ENCODE assay signal across 18 cellular contexts in genomic region chrX:120857240-120857639, GRCh38. TPM values are rescaled to one million over a fixed set of nuclear protein-coding genes. Genes with fewer than 3 reads are reported as not detected.
DNase-seq lines count a peak whose midpoint lies in the region; ATAC-seq, FAIRE-seq and TF ChIP-seq lines count a peak whose summit lies in the region.
"Had no signal": no experiment of that assay in that cellular context is flagged by ENCODE, and none has a peak within 500 bp of the region (broad histone marks: within the 10 kb centered on the region; RNA-seq: fewer than 3 reads in every experiment).

No MANE protein-coding gene starts in this region.

- no peak for TF ChIP-seq EP300 in H1 (IDR thresholded peaks at IDR 0.05; ENCODE audit: borderline replicate concordance in 1 of 2, low read depth in 2 of 2, low read length in 2 of 2)

- no peak overlapping the region for H2BK120ac ChIP-seq in H1 (replicated peaks; ENCODE audit: low read depth, low read length)

- H3K79me2 ChIP-seq in H1 (ENCODE audit: control insufficient read depth in 1 of 2, insufficient read depth in 2 of 2, low read length in 2 of 2): no peaks in the 10 kb centered on the region

- no peak overlapping the region for H3K4me3 ChIP-seq in H1 (ENCODE audit: extremely low read depth in 1 of 4, insufficient read depth in 2 of 4, low read depth in 3 of 4, low read length in 4 of 4)
- H3K4me3 ChIP-seq: suprapubic skin had no signal

- H2BK20ac ChIP-seq in H1 (ENCODE audit: low read length): no peak overlapping the region

- FAIRE-seq in H1 (lab: Jason Lieb, UNC): no peak
- FAIRE-seq in urothelium cell line (lab: Jason Lieb, UNC): no peak
- FAIRE-seq: TTC549 had no signal

- H3K4me2 ChIP-seq in H1 (ENCODE audit: insufficient read depth in 1 of 2, low read depth in 2 of 2, low read length in 2 of 2): no peak overlapping the region

- H3K4me1 ChIP-seq in H1 (replicated peaks in 1 of 4; ENCODE audit: control insufficient read depth in 3 of 4, insufficient read depth in 4 of 4, low read length in 3 of 4): no peaks in the 10 kb centered on the region
- H3K4me1 ChIP-seq: suprapubic skin had no signal

- H3K79me1 ChIP-seq in H1 (ENCODE audit: low read depth, low read length): no peaks in the 10 kb centered on the region

- no peak overlapping the region for H3K56ac ChIP-seq in H1 (replicated peaks; ENCODE audit: insufficient read length, low read depth, low read length)

- no peak overlapping the region for H2BK12ac ChIP-seq in H1 (ENCODE audit: low read depth, low read length)

- peaks cover 2% of the 10 kb centered on the region for H3K4me1 Mint-ChIP-seq in activated CD8-positive, alpha-beta T cell treated with anti-CD3 and anti-CD28 coated beads for 36 hours (ENCODE audit: low read depth)
- peaks cover 4% of the 10 kb centered on the region for H3K4me1 Mint-ChIP-seq in activated CD8-positive, alpha-beta T cell treated with anti-CD3 and anti-CD28 coated beads, Interleukin-2, amount 10 ng/mL, durations not matched to agents 7 days and 5 days (ENCODE audit: low read depth)
- H3K4me1 Mint-ChIP-seq: IgD-negative memory B cell had no signal

- intact Hi-C loops in activated CD8-positive, alpha-beta T cell treated with anti-CD3 and anti-CD28 coated beads for 36 hours (cut with micrococcal nuclease): no loop called here

- no peaks in the 10 kb centered on the region for H4K20me1 ChIP-seq in H1 (replicated peaks in 1 of 2; ENCODE audit: control insufficient read depth in 1 of 2, insufficient read depth in 2 of 2, low read length in 2 of 2)

- H3K9ac ChIP-seq in H1 (replicated peaks in 1 of 4; ENCODE audit: extremely low read depth in 1 of 4, low read depth in 3 of 4, low read length in 3 of 4): no peak overlapping the region

- H3K23ac ChIP-seq in H1 (ENCODE audit: insufficient read length): no peak overlapping the region

- H3K27ac ChIP-seq in H1 (ENCODE audit: low read depth, low read length): no peak overlapping the region
- H3K27ac ChIP-seq: suprapubic skin had no signal

- WGBS in H1 (ENCODE audit: extremely low coverage in 1 of 2, insufficient coverage in 1 of 2, insufficient read length in 1 of 2, insufficient replicate concordance in 2 of 2, low coverage in 1 of 2, low lambda C conversion rate in 2 of 2, missing lambda C conversion rate in 1 of 2), 2 experiments: 56% methylated on average over 2 of the region's 4 CpGs; no CpG with 5 or more reads in 1 of the 2 experiments

- H3K36me3 ChIP-seq in H1 (ENCODE audit: control insufficient read depth in 2 of 4, insufficient read depth in 4 of 4, low read length in 3 of 4): no peaks in the 10 kb centered on the region
- H3K36me3 ChIP-seq: suprapubic skin had no signal

- peak; percentile 19 to 20; a peak in 1 of 4 replicates for TF ChIP-seq RAD21 in H1 (IDR thresholded peaks at IDR 0.05 in 1 of 2, conservative IDR thresholded peaks at IDR 0.05 in 1 of 2; ENCODE audit: low read depth in 2 of 2, low read length in 2 of 2)

- H2AK5ac ChIP-seq in H1 (ENCODE audit: low read depth, low read length): no peak overlapping the region

- no peak overlapping the region for H3K14ac ChIP-seq in H1 (ENCODE audit: insufficient read length)

- ATAC-seq in activated CD8-positive, alpha-beta T cell treated with anti-CD3 and anti-CD28 coated beads for 36 hours: no peak
- ATAC-seq in activated CD8-positive, alpha-beta T cell treated with anti-CD3 and anti-CD28 coated beads, Interleukin-2, amount 10 ng/mL, durations not matched to agents 7 days and 5 days: no peak
- ATAC-seq: activated CD8-positive, alpha-beta memory T cell treated with anti-CD3 and anti-CD28 coated beads, Interleukin-2, amount 10 ng/mL, durations not matched to agents 7 days and 5 days; effector memory CD8-positive, alpha-beta T cell had no signal

- H3K4me3 Mint-ChIP-seq in activated CD8-positive, alpha-beta T cell treated with anti-CD3 and anti-CD28 coated beads for 36 hours: no peak overlapping the region
- H3K4me3 Mint-ChIP-seq in activated CD8-positive, alpha-beta T cell treated with anti-CD3 and anti-CD28 coated beads, Interleukin-2, amount 10 ng/mL, durations not matched to agents 7 days and 5 days: no peak overlapping the region
- H3K4me3 Mint-ChIP-seq: activated CD8-positive, alpha-beta memory T cell treated with anti-CD3 and anti-CD28 coated beads, Interleukin-2, amount 10 ng/mL, durations not matched to agents 7 days and 5 days; effector memory CD8-positive, alpha-beta T cell; IgD-negative memory B cell had no signal

- no peak overlapping the region for H3K18ac ChIP-seq in H1 (ENCODE audit: extremely low read depth, low read length)

- no peaks in the 10 kb centered on the region for H3K27me3 Mint-ChIP-seq in activated CD8-positive, alpha-beta T cell treated with anti-CD3 and anti-CD28 coated beads for 36 hours
- no peaks in the 10 kb centered on the region for H3K27me3 Mint-ChIP-seq in activated CD8-positive, alpha-beta T cell treated with anti-CD3 and anti-CD28 coated beads, Interleukin-2, amount 10 ng/mL, durations not matched to agents 7 days and 5 days (ENCODE audit: low read depth)
- H3K27me3 Mint-ChIP-seq: effector memory CD8-positive, alpha-beta T cell had no signal

- no peak overlapping the region for H3K4ac ChIP-seq in H1 (replicated peaks; ENCODE audit: insufficient read length, low read depth, low read length)

- H3K9me3 Mint-ChIP-seq in activated CD8-positive, alpha-beta T cell treated with anti-CD3 and anti-CD28 coated beads for 36 hours: no peaks in the 10 kb centered on the region
- no peaks in the 10 kb centered on the region for H3K9me3 Mint-ChIP-seq in activated CD8-positive, alpha-beta T cell treated with anti-CD3 and anti-CD28 coated beads, Interleukin-2, amount 10 ng/mL, durations not matched to agents 7 days and 5 days (ENCODE audit: insufficient read depth)
- H3K9me3 Mint-ChIP-seq: effector memory CD8-positive, alpha-beta T cell had no signal

- no peaks in the 10 kb centered on the region for H3K36me3 Mint-ChIP-seq in activated CD8-positive, alpha-beta T cell treated with anti-CD3 and anti-CD28 coated beads for 36 hours (ENCODE audit: low read depth)
- H3K36me3 Mint-ChIP-seq in activated CD8-positive, alpha-beta T cell treated with anti-CD3 and anti-CD28 coated beads, Interleukin-2, amount 10 ng/mL, durations not matched to agents 7 days and 5 days (ENCODE audit: low read depth): no peaks in the 10 kb centered on the region
- H3K36me3 Mint-ChIP-seq: activated CD8-positive, alpha-beta memory T cell treated with anti-CD3 and anti-CD28 coated beads, Interleukin-2, amount 10 ng/mL, durations not matched to agents 7 days and 5 days; IgD-negative memory B cell had no signal

- no peak overlapping the region for H2BK5ac ChIP-seq in H1 (ENCODE audit: low read depth, low read length)

- no peaks in the 10 kb centered on the region for H3K27me3 ChIP-seq in H1 (replicated peaks in 1 of 4; ENCODE audit: control insufficient read depth in 3 of 4, extremely low read depth in 1 of 4, insufficient read depth in 3 of 4, low read length in 3 of 4)
- H3K27me3 ChIP-seq: suprapubic skin had no signal

- TF ChIP-seq CTCF in activated CD8-positive, alpha-beta T cell treated with anti-CD3 and anti-CD28 coated beads for 36 hours (IDR thresholded peaks at IDR 0.05): no peak
- peak; percentile 1 to 14 (median 13); a peak in 3 of 4 replicates for TF ChIP-seq CTCF in H1 (IDR thresholded peaks at IDR 0.05; ENCODE audit: control extremely low read depth in 1 of 3, insufficient read depth in 1 of 3, low read depth in 1 of 3, low read length in 3 of 3)

- CTCF ChIA-PET in activated CD8-positive, alpha-beta T cell treated with anti-CD3 and anti-CD28 coated beads for 36 hours (lab: Charles Lee): interaction anchor here (2.1 kb wide), 1 partner anchor 67 kb away, joined by 5 read pairs; no protein-coding TSS in a partner anchor
- CTCF ChIA-PET in activated CD8-positive, alpha-beta T cell treated with anti-CD3 and anti-CD28 coated beads, Interleukin-2, amount 10 ng/mL, durations not matched to agents 7 days and 5 days (lab: Charles Lee): no interaction called here
- CTCF ChIA-PET in H1 (lab: Charles Lee; ENCODE audit: partially characterized antibody): no interaction called here

- H2AFZ ChIP-seq in H1 (ENCODE audit: low read length): no peak overlapping the region

- H4K8ac ChIP-seq in H1 (ENCODE audit: extremely low read depth, insufficient read depth, low read length): no peak overlapping the region

- no peak overlapping the region for H2BK15ac ChIP-seq in H1 (ENCODE audit: low read length)

- no peak for TF ChIP-seq POLR2A in H1 (IDR thresholded peaks at IDR 0.05; ENCODE audit: control extremely low read depth in 1 of 2, low read depth in 2 of 2, low read length in 2 of 2)

- no peak overlapping the region for H4K5ac ChIP-seq in H1 (ENCODE audit: insufficient read length, low read depth, low read length)

- peak; percentile 6 for DNase-seq in activated CD8-positive, alpha-beta T cell treated with anti-CD3 and anti-CD28 coated beads for 36 hours
- no peak for DNase-seq in activated CD8-positive, alpha-beta T cell treated with anti-CD3 and anti-CD28 coated beads, Interleukin-2, amount 10 ng/mL, durations not matched to agents 7 days and 5 days
- DNase-seq in M059J (ENCODE audit: low read depth): peak; percentile 6
- DNase-seq in H1 (ENCODE audit: low read depth in 1 of 2, low spot score in 2 of 2): peak; percentile 29 to 40
- DNase-seq in NCI-H187 treated with DMSO at 0.1 percent for 48 hours (lab: John Stamatoyannopoulos, UW): no peak
- no peak for DNase-seq in midbrain (lab: John Stamatoyannopoulos, UW)
- DNase-seq in NCI-H1694 (lab: John Stamatoyannopoulos, UW): no peak
- DNase-seq in urothelium cell line (ENCODE audit: low spot score): no peak
- DNase-seq: activated CD8-positive, alpha-beta memory T cell treated with anti-CD3 and anti-CD28 coated beads, Interleukin-2, amount 10 ng/mL, durations not matched to agents 7 days and 5 days; activated naive CD4-positive, alpha-beta T cell; COR-L47; effector memory CD8-positive, alpha-beta T cell; NCI-H1436; stimulated activated CD4-positive, alpha-beta T cell treated with anti-CD3 and anti-CD28 coated beads, Interleukin-12 subunit alpha, Interleukin-12 subunit beta, amount 100 ng/mL, for 4 hours had no signal

- no peaks in the 10 kb centered on the region for H3K23me2 ChIP-seq in H1 (ENCODE audit: low read depth, low read length)

- peaks cover 0 to 11% of the 10 kb centered on the region in 2 experiments; a peak in 2 of 4 replicates for H3K9me3 ChIP-seq in H1 (ENCODE audit: insufficient read depth in 2 of 2, low read depth in 1 of 2, low read length in 1 of 2)
- H3K9me3 ChIP-seq: suprapubic skin had no signal

- no peak overlapping the region for H4K91ac ChIP-seq in H1 (replicated peaks; ENCODE audit: insufficient read length, low read length)

- no peak overlapping the region for H3K27ac Mint-ChIP-seq in activated CD8-positive, alpha-beta T cell treated with anti-CD3 and anti-CD28 coated beads for 36 hours
- H3K27ac Mint-ChIP-seq in activated CD8-positive, alpha-beta T cell treated with anti-CD3 and anti-CD28 coated beads, Interleukin-2, amount 10 ng/mL, durations not matched to agents 7 days and 5 days: no peak overlapping the region
- H3K27ac Mint-ChIP-seq: activated CD8-positive, alpha-beta memory T cell treated with anti-CD3 and anti-CD28 coated beads, Interleukin-2, amount 10 ng/mL, durations not matched to agents 7 days and 5 days; effector memory CD8-positive, alpha-beta T cell; IgD-negative memory B cell had no signal

- POLR2A ChIA-PET in activated CD8-positive, alpha-beta T cell treated with anti-CD3 and anti-CD28 coated beads for 36 hours (lab: Charles Lee): no interaction called here
- POLR2A ChIA-PET in activated CD8-positive, alpha-beta T cell treated with anti-CD3 and anti-CD28 coated beads, Interleukin-2, amount 10 ng/mL, durations not matched to agents 7 days and 5 days (lab: Charles Lee): no interaction called here
- POLR2A ChIA-PET in H1 (lab: Charles Lee; ENCODE audit: partially characterized antibody): no interaction called here

RNA-seq across cellular contexts. Expression of gene CT47B1, which starts 18.4 kb away (rescaled TPM):
- not detected for total RNA-seq in activated CD8-positive, alpha-beta T cell treated with anti-CD3 and anti-CD28 coated beads for 36 hours
- total RNA-seq in activated CD8-positive, alpha-beta T cell treated with anti-CD3 and anti-CD28 coated beads, Interleukin-2, amount 10 ng/mL, durations not matched to agents 7 days and 5 days: not detected
- total RNA-seq in M059J (2014; rRNA removed; shearing (Covaris generic)): not detected in 2 replicates
- not detected in 2 replicates for total RNA-seq in H1 (2021; fragmentation: NEBNext Ultra II Directional; extraction: Animal tissue kit (Norgen Biotek cat#: 25700))
- not detected in 2 replicates for polyA plus RNA-seq in H1 (2011; rRNA removed)
- not detected for polyA plus RNA-seq in H1 (2011; cell fraction: cytosol; rRNA removed)
- polyA plus RNA-seq in H1 (2011; cell fraction: nucleus; rRNA removed): not detected
- not detected in 4 replicates for polyA plus RNA-seq in H1 (2012, experiment 1 of 2)
- not detected for polyA plus RNA-seq in H1 (2012, experiment 2 of 2)
- polyA plus RNA-seq in H1 (2013, experiment 1 of 2): not detected
- polyA plus RNA-seq in H1 (2013, experiment 2 of 2): not detected
- not detected in 2 replicates for polyA minus RNA-seq in H1 (2011; rRNA and poly(A)+ RNA removed)
- polyA minus RNA-seq in H1 (2011; cell fraction: cytosol; rRNA and poly(A)+ RNA removed): not detected
- polyA minus RNA-seq in H1 (2011; cell fraction: nucleus; rRNA and poly(A)+ RNA removed): not detected
- total RNA-seq: activated CD8-positive, alpha-beta memory T cell treated with anti-CD3 and anti-CD28 coated beads, Interleukin-2, amount 10 ng/mL, durations not matched to agents 7 days and 5 days; kidney epithelial cell; suprapubic skin had no signal
- polyA plus RNA-seq: IgD-negative memory B cell had no signal

Comparison
In these comparisons a context has a peak if more than half of its experiments do, and no peak if none do; other contexts are left out.
1. DNase-seq: peak in activated CD8-positive, alpha-beta T cell treated with anti-CD3 and anti-CD28 coated beads for 36 hours (single experiment), M059J (single experiment) and H1 (2 of 2); none in activated CD8-positive, alpha-beta T cell treated with anti-CD3 and anti-CD28 coated beads, Interleukin-2, amount 10 ng/mL, durations not matched to agents 7 days and 5 days (single experiment), NCI-H187 treated with DMSO at 0.1 percent for 48 hours (single experiment), midbrain (single experiment), NCI-H1694 (single experiment) and urothelium cell line (single experiment).